18 cellular contexts compared by ENCODE assay signal in the genomic region with DNA sequence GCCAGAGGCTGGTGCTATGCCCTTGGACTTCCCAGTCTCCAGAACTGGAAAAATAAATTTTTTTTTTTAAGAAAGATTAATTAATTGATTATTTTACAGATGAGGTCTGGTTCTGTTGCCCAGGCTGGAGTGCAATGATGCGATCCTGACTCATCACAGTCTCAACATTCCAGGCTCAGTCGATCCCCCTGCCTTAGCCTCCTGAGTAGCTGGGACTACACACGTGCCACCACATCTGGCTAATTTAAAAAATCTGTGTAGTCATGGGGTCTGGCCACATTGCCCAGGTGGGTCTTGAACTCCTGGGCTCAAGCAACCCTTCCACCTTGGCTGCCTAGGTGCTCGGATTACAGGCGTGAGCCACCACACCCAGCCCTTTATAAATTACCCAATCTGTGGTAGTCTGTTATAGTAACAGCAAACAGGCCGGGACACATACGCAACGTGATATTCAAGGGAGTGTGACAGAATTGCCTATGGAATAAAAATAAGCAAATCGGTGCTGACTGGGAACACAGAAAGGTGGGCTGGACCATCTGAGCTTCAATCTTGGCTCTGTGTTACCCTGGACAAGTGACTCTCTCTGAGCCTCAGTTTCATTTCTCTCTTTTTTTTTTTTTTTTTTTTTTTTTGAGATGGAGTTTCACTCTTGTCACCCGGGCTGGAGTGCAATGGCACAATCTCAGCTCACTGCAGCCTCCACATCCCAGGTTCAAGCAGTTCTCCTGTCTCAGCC. TPM values are rescaled to one million over a fixed set of nuclear protein-coding genes. Genes with fewer than 3 reads are reported as not detected.
DNase-seq lines count a peak whose midpoint lies in the region; ATAC-seq, FAIRE-seq and TF ChIP-seq lines count a peak whose summit lies in the region.
"Had no signal": no experiment of that assay in that cellular context is flagged by ENCODE, and none has a peak within 500 bp of the region (broad histone marks: within the 10 kb centered on the region; RNA-seq: fewer than 3 reads in every experiment).

No MANE protein-coding gene starts in this region.

- H3K9me3 ChIP-seq in adipocyte (ENCODE audit: control insufficient read depth, low read length): no peaks in the 10 kb centered on the region
- H3K9me3 ChIP-seq: BLaER1, upper lobe of right lung had no signal

- no peaks in the 10 kb centered on the region for H3K9me3 Mint-ChIP-seq in chondrocyte (ENCODE audit: low read depth)
- H3K9me3 Mint-ChIP-seq: activated B cell treated with CpG ODN at 0.5 μM for 24 hours; natural killer cell treated with Interleukin-12 subunit alpha and Interleukin-12 subunit beta and Interleukin-15 and Interleukin-18, amount 100 ng/mL, for 72 hours had no signal

- H3K27me3 Mint-ChIP-seq in chondrocyte (ENCODE audit: low read depth): no peaks in the 10 kb centered on the region
- H3K27me3 Mint-ChIP-seq: activated naive CD8-positive, alpha-beta T cell; natural killer cell treated with Interleukin-12 subunit alpha and Interleukin-12 subunit beta and Interleukin-15 and Interleukin-18, amount 100 ng/mL, for 72 hours had no signal

- no peak overlapping the region for H3K27ac Mint-ChIP-seq in chondrocyte (ENCODE audit: unreplicated experiment)
- H3K27ac Mint-ChIP-seq: activated B cell treated with CpG ODN at 0.5 μM for 24 hours; activated naive CD8-positive, alpha-beta T cell; natural killer cell treated with Interleukin-12 subunit alpha and Interleukin-12 subunit beta and Interleukin-15 and Interleukin-18, amount 100 ng/mL, for 72 hours had no signal

- no peaks in the 10 kb centered on the region for H3K36me3 ChIP-seq in adipocyte (ENCODE audit: control insufficient read depth, insufficient read depth, low read length, severe bottlenecking)
- H3K36me3 ChIP-seq: BLaER1, upper lobe of right lung had no signal

- peaks cover 5% of the 10 kb centered on the region for H3K4me1 Mint-ChIP-seq in chondrocyte (ENCODE audit: low read depth)
- H3K4me1 Mint-ChIP-seq: activated B cell treated with CpG ODN at 0.5 μM for 24 hours had no signal

- H3K27me3 ChIP-seq in adipocyte (replicated peaks; ENCODE audit: control insufficient read depth, insufficient read depth, low read length): no peaks in the 10 kb centered on the region
- H3K27me3 ChIP-seq: BLaER1, upper lobe of right lung had no signal

- FAIRE-seq in frontal cortex (lab: Jason Lieb, UNC): no peak

- no peak overlapping the region for H3K4me3 Mint-ChIP-seq in chondrocyte (ENCODE audit: unreplicated experiment)
- H3K4me3 Mint-ChIP-seq: activated B cell treated with CpG ODN at 0.5 μM for 24 hours; activated naive CD8-positive, alpha-beta T cell; natural killer cell treated with Interleukin-12 subunit alpha and Interleukin-12 subunit beta and Interleukin-15 and Interleukin-18, amount 100 ng/mL, for 72 hours had no signal

- ATAC-seq in HG02571 (IDR thresholded peaks at IDR 0.05; ENCODE audit: unreplicated experiment): no peak
- ATAC-seq: natural killer cell treated with Interleukin-12 subunit alpha and Interleukin-12 subunit beta and Interleukin-15 and Interleukin-18, amount 100 ng/mL, for 72 hours; upper lobe of right lung had no signal

- DNase-seq in ELF-1 (ENCODE audit: low read depth, low spot score): peak; percentile 31
- DNase-seq in M059J (ENCODE audit: low read depth): peak; percentile 60
- peak; percentile 7 for DNase-seq in adipocyte (ENCODE audit: low read depth)
- peak; percentile 63 for DNase-seq in iris pigment epithelial cell (ENCODE audit: low read depth)
- no peak for DNase-seq in frontal cortex (ENCODE audit: low spot score in 2 of 2)
- DNase-seq in mucosa of gallbladder (ENCODE audit: low spot score): no peak
- DNase-seq in chondrocyte (ENCODE audit: low spot score): no peak
- DNase-seq: activated B cell treated with CpG ODN at 0.5 μM for 24 hours; activated CD8-positive, alpha-beta memory T cell treated with anti-CD3 and anti-CD28 coated beads, Interleukin-2, amount 50 U/mL, for 4 hours; DMS153; retina; stimulated activated naive CD4-positive, alpha-beta T cell; upper lobe of right lung had no signal

- no peaks in the 10 kb centered on the region for H3K4me1 ChIP-seq in adipocyte (ENCODE audit: control insufficient read depth, insufficient read depth, low read length)
- H3K4me1 ChIP-seq: BLaER1, upper lobe of right lung had no signal

- H3K4me3 ChIP-seq in adipocyte (ENCODE audit: low read length): no peak overlapping the region
- H3K4me3 ChIP-seq: BLaER1, upper lobe of right lung had no signal

- TF ChIP-seq CTCF in chondrocyte (IDR thresholded peaks at IDR 0.05): no peak

- peaks cover 1% of the 10 kb centered on the region for H3K36me3 Mint-ChIP-seq in chondrocyte (ENCODE audit: low read depth)
- H3K36me3 Mint-ChIP-seq: activated naive CD8-positive, alpha-beta T cell; natural killer cell treated with Interleukin-12 subunit alpha and Interleukin-12 subunit beta and Interleukin-15 and Interleukin-18, amount 100 ng/mL, for 72 hours had no signal

- no peak overlapping the region for H3K9ac ChIP-seq in adipocyte (ENCODE audit: low read length)
- H3K9ac ChIP-seq: BLaER1 had no signal

RNA-seq across cellular contexts. Expression of gene PIN1, which starts 42.8 kb away (rescaled TPM):
- 146 and 182 TPM in 2 replicates for total RNA-seq in M059J (2014; rRNA removed; shearing (Covaris generic))
- total RNA-seq in frontal cortex (67.3 TPM), mucosa of gallbladder (90.8 TPM), chondrocyte (64.5 to 78.4 TPM (median 65.5 TPM) in 3 replicates)

RNA-seq across cellular contexts. Expression of gene UBL5, which starts 50.2 kb away (rescaled TPM):
- total RNA-seq in M059J (2014; rRNA removed; shearing (Covaris generic)): 601 and 1,151 TPM in 2 replicates
- total RNA-seq in frontal cortex: 97.4 TPM
- total RNA-seq in mucosa of gallbladder: 283 TPM
- total RNA-seq in chondrocyte: 265 to 294 TPM (median 265 TPM) in 3 replicates

RNA-seq across cellular contexts. Expression of gene OLFM2, which starts 58.4 kb away (rescaled TPM):
- 0.39 TPM in 1 of 2 replicates, not detected in the other for total RNA-seq in M059J (2014; rRNA removed; shearing (Covaris generic))
- 86.4 TPM for total RNA-seq in frontal cortex
- 10.8 TPM for total RNA-seq in mucosa of gallbladder
- 51.0 to 68.8 TPM (median 67.9 TPM) in 3 replicates for total RNA-seq in chondrocyte
- total RNA-seq: activated B cell treated with CpG ODN at 0.5 μM for 24 hours; natural killer cell treated with Interleukin-12 subunit alpha and Interleukin-12 subunit beta and Interleukin-15 and Interleukin-18, amount 100 ng/mL, for 72 hours; OCI-LY7 had no signal

RNA-seq across cellular contexts. Expression of gene FBXL12, which starts 59.1 kb away (rescaled TPM):
- 23.2 and 24.4 TPM in 2 replicates for total RNA-seq in M059J (2014; rRNA removed; shearing (Covaris generic))
- total RNA-seq in frontal cortex (6.5 TPM), mucosa of gallbladder (31.9 TPM), chondrocyte (24.2 to 27.8 TPM (median 26.7 TPM) in 3 replicates)

Comparison
In these comparisons a context has a peak if more than half of its experiments do, and no peak if none do; other contexts are left out.
1. DNase-seq: peak in ELF-1 (single experiment), M059J (single experiment), adipocyte (single experiment) and iris pigment epithelial cell (single experiment); none in frontal cortex (0 of 2), mucosa of gallbladder (single experiment) and chondrocyte (single experiment).